In the genomic region with DNA sequence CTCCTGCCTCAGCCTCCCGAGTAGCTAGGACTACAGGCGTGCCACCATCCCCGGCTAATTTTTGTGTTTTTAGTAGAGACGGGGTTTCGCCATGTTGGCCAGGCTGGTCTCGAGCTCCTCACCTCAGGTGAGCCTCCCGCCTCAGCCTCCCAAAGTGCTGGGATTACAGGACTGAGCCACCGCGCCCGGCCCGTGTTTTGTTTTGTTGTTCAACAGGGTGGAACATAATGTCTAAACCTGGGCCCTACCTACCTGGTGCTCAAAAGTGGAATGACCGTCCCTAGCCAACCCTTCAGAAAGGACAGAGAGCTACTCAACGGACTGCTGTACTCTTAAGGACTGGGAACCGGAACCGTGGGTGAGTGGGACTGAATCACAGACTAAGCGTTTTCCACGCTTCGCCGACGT, we compare ENCODE assay signal across 8 cellular contexts. TPM values are rescaled to one million over a fixed set of nuclear protein-coding genes. Genes with fewer than 3 reads are reported as not detected.
A peak's percentile ranks its signal among the peaks of the same experiment; 100 is the strongest.
DNase-seq lines count a peak whose midpoint lies in the region; ATAC-seq and TF ChIP-seq lines count a peak whose summit lies in the region.

No MANE protein-coding gene starts in this region.

- no peak for ATAC-seq in naive thymus-derived CD4-positive, alpha-beta T cell
- ATAC-seq in HG02763 (IDR thresholded peaks at IDR 0.05; ENCODE audit: unreplicated experiment) (no peak), HG02885 (IDR thresholded peaks at IDR 0.05; ENCODE audit: poor library complexity, unreplicated experiment) (no peak), HG02642 (IDR thresholded peaks at IDR 0.05; ENCODE audit: poor library complexity, unreplicated experiment) (no peak), HG03439 (IDR thresholded peaks at IDR 0.05; ENCODE audit: unreplicated experiment) (no peak)

- no peaks in the 10 kb centered on the region for H3K27me3 ChIP-seq in Karpas-422 (ENCODE audit: low read length)
- H3K27me3 ChIP-seq in naive thymus-derived CD4-positive, alpha-beta T cell (ENCODE audit: control insufficient read depth in 2 of 2, insufficient read depth in 2 of 2, low read length in 2 of 2) = no peaks in the 10 kb centered on the region

- TF ChIP-seq CTCF in C4-2B (conservative IDR thresholded peaks at IDR 0.05) = no peak
- no peak for TF ChIP-seq CTCF in coronary artery (IDR thresholded peaks at IDR 0.05)

- no peaks in the 10 kb centered on the region for H3K9me2 ChIP-seq in Karpas-422 (replicated peaks; ENCODE audit: insufficient read depth, low read length)

- POLR2A ChIA-PET in naive thymus-derived CD4-positive, alpha-beta T cell (lab: Charles Lee) = interaction anchor here (0.6 to 8.8 kb wide), 31 partner anchors 9 to 395 kb away, joined by 3 to 158 read pairs (median 7); partner anchors contain the start of genes ALDOA, C16orf54, MAZ and MVP

- peaks cover 2% of the 10 kb centered on the region; the same call in 1 of the 2 replicates for H4K20me1 ChIP-seq in Karpas-422 (ENCODE audit: insufficient read depth, low read depth, low read length)

- CTCF ChIA-PET in naive thymus-derived CD4-positive, alpha-beta T cell (lab: Charles Lee) = interaction anchor here (0.6 to 4.2 kb wide), 20 partner anchors 14 to 860 kb away, joined by 3 to 40 read pairs (median 4); partner anchors contain the start of genes C16orf54 and PAGR1

- no peaks in the 10 kb centered on the region for H3K9me3 ChIP-seq in Karpas-422 (ENCODE audit: low read length)
- no peaks in the 10 kb centered on the region for H3K9me3 ChIP-seq in naive thymus-derived CD4-positive, alpha-beta T cell (ENCODE audit: control insufficient read depth in 2 of 3, low read length in 3 of 3)

- H3K27ac Mint-ChIP-seq in naive thymus-derived CD4-positive, alpha-beta T cell = peak overlapping the region; percentile 93 to 99 (median 99)

- peak overlapping the region; percentile 89 for H3K4me3 ChIP-seq in Karpas-422 (ENCODE audit: low read length)
- peak overlapping the region; percentile 90 for H3K4me3 ChIP-seq in coronary artery
- H3K4me3 ChIP-seq in naive thymus-derived CD4-positive, alpha-beta T cell (ENCODE audit: low read length) = peak overlapping the region; percentile 64

- H3K79me2 ChIP-seq in Karpas-422 (ENCODE audit: low read length) = peaks cover 42% of the 10 kb centered on the region

- intact Hi-C loops in naive thymus-derived CD4-positive, alpha-beta T cell (cut with micrococcal nuclease) = loop anchor here (1.0 to 2.0 kb wide), 15 partner anchors 16 to 207 kb away; partner anchors contain the start of genes CDIPT (in 2 of the 2), PAGR1 (in 2 of the 2), INO80E (in 1 of the 2) and MVP (in 1 of the 2)

- H3K4me1 Mint-ChIP-seq in naive thymus-derived CD4-positive, alpha-beta T cell = peaks cover 29 to 61% (median 52%) of the 10 kb centered on the region in 7 donors

- H3K27me3 Mint-ChIP-seq in naive thymus-derived CD4-positive, alpha-beta T cell = peaks cover 0 to 2% (median 0%) of the 10 kb centered on the region in 5 donors

- H3K36me3 Mint-ChIP-seq in naive thymus-derived CD4-positive, alpha-beta T cell = peaks cover 0 to 16% (median 4%) of the 10 kb centered on the region in 5 donors

- peak overlapping the region; percentile 91 for H2AFZ ChIP-seq in Karpas-422 (ENCODE audit: low read length)

- H3K4me1 ChIP-seq in Karpas-422 (ENCODE audit: low read length) = peaks cover 21% of the 10 kb centered on the region
- H3K4me1 ChIP-seq in naive thymus-derived CD4-positive, alpha-beta T cell (ENCODE audit: control insufficient read depth in 2 of 2, insufficient read depth in 2 of 2, low read length in 2 of 2) = peaks cover 23 to 31% of the 10 kb centered on the region in 2 donors

- peak overlapping the region; percentile 90 for H3K9ac ChIP-seq in Karpas-422 (ENCODE audit: low read length)

- H3K9me3 Mint-ChIP-seq in naive thymus-derived CD4-positive, alpha-beta T cell = peaks cover 0 to 4% (median 0%) of the 10 kb centered on the region in 11 donors

- no peak for DNase-seq in Karpas-422
- DNase-seq in coronary artery (ENCODE audit: low spot score) = no peak
- no peak for DNase-seq in naive thymus-derived CD4-positive, alpha-beta T cell

- peaks cover 18% of the 10 kb centered on the region for H3K36me3 ChIP-seq in Karpas-422 (ENCODE audit: insufficient read depth, low read length)
- H3K36me3 ChIP-seq in naive thymus-derived CD4-positive, alpha-beta T cell (ENCODE audit: control insufficient read depth in 2 of 3, insufficient read depth in 3 of 3, low read length in 3 of 3) = peaks cover 0 to 4% (median 0%) of the 10 kb centered on the region in 3 experiments

- peak overlapping the region; percentile 86 for H3K4me2 ChIP-seq in Karpas-422 (ENCODE audit: low read depth, low read length, poor library complexity, severe bottlenecking)

- H3K4me3 Mint-ChIP-seq in naive thymus-derived CD4-positive, alpha-beta T cell = peak overlapping the region; percentile 92 to 100 (median 98)

- H3K27ac ChIP-seq in C4-2B = peak overlapping the region; percentile 91
- H3K27ac ChIP-seq in Karpas-422 (ENCODE audit: low read length) = peak overlapping the region; percentile 41
- peak overlapping the region; percentile 73 to 83 for H3K27ac ChIP-seq in coronary artery
- peak overlapping the region; percentile 78 for H3K27ac ChIP-seq in naive thymus-derived CD4-positive, alpha-beta T cell (ENCODE audit: low read depth, low read length)

RNA-seq across cellular contexts. Expression of gene KIF22, which starts 0.8 kb away (rescaled TPM):
- 75.4 and 105 TPM in 2 replicates for total RNA-seq in Karpas-422 (2014; rRNA removed; shearing (Covaris generic); ENCODE audit: low replicate concordance)
- 100 to 1,000 TPM in 1 of 5 experiments, 10 to 100 TPM in 4; 62.5 to 141 (median 81.3) TPM for total RNA-seq in naive thymus-derived CD4-positive, alpha-beta T cell
- polyA plus RNA-seq in naive thymus-derived CD4-positive, alpha-beta T cell = 10 to 100 TPM; 36.9 to 50.7 TPM

RNA-seq across cellular contexts. Expression of gene ZG16, which starts 11.7 kb away (rescaled TPM):
- total RNA-seq in Karpas-422 (2014; rRNA removed; shearing (Covaris generic); ENCODE audit: low replicate concordance) = not detected in 2 replicates
- not detected for total RNA-seq in naive thymus-derived CD4-positive, alpha-beta T cell
- polyA plus RNA-seq in naive thymus-derived CD4-positive, alpha-beta T cell = not detected

RNA-seq across cellular contexts. Expression of gene MAZ, which starts 16.6 kb away (rescaled TPM):
- 118 and 320 TPM in 2 replicates for total RNA-seq in Karpas-422 (2014; rRNA removed; shearing (Covaris generic); ENCODE audit: low replicate concordance)
- 100 to 1,000 TPM; 192 to 424 (median 259) TPM for total RNA-seq in naive thymus-derived CD4-positive, alpha-beta T cell
- polyA plus RNA-seq in naive thymus-derived CD4-positive, alpha-beta T cell = 10 to 100 TPM; 36.9 to 44.5 TPM

RNA-seq across cellular contexts. Expression of gene PRRT2, which starts 22.2 kb away (rescaled TPM):
- 0.87 and 3.5 TPM in 2 replicates for total RNA-seq in Karpas-422 (2014; rRNA removed; shearing (Covaris generic); ENCODE audit: low replicate concordance)
- 1 to 10 TPM; 1.9 to 4.6 (median 2.8) TPM for total RNA-seq in naive thymus-derived CD4-positive, alpha-beta T cell
- polyA plus RNA-seq in naive thymus-derived CD4-positive, alpha-beta T cell = under 1 TPM in 1 of 2 donors, not detected in 1; 0.07 TPM

RNA-seq across cellular contexts. Expression of gene PAGR1, which starts 26.2 kb away (rescaled TPM):
- 25.4 and 69.2 TPM in 2 replicates for total RNA-seq in Karpas-422 (2014; rRNA removed; shearing (Covaris generic); ENCODE audit: low replicate concordance)
- total RNA-seq in naive thymus-derived CD4-positive, alpha-beta T cell = 10 to 100 TPM; 17.5 to 42.0 (median 25.7) TPM
- polyA plus RNA-seq in naive thymus-derived CD4-positive, alpha-beta T cell = 10 to 100 TPM; 54.0 to 62.6 TPM

Comparison
In these comparisons a context has a peak if more than half of its experiments do, and no peak if none do; other contexts are left out.
1. H3K27ac ChIP-seq: peak in every context shown above with its lines; median percentile 91 in C4-2B; 78 in coronary artery; 78 in naive thymus-derived CD4-positive, alpha-beta T cell; 41 in Karpas-422.